ENCODE assay signal across 8 cellular contexts in genomic region chr1:68174173-68175113, GRCh38. TPM values are rescaled to one million over a fixed set of nuclear protein-coding genes. Genes with fewer than 3 reads are reported as not detected.
DNase-seq lines count a peak whose midpoint lies in the region; ATAC-seq and TF ChIP-seq lines count a peak whose summit lies in the region.

No MANE protein-coding gene starts in this region.

- DNase-seq in IMR-90 (peak; percentile 98), ascending aorta (ENCODE audit: low spot score in 2 of 2) (peak in 1 of 2 donors; percentile 86), iPS-NIHi7 (ENCODE audit: extremely low spot score) (peak; percentile 17), stomach (peak; percentile 76), OCI-M2 (lab: John Stamatoyannopoulos, UW; ENCODE audit: unreplicated experiment) (no peak)
- DNase-seq in activated naive CD4-positive, alpha-beta T cell treated with anti-CD3 and anti-CD28 coated beads for 36 hours, result no peak

- no peaks in the 10 kb centered on the region for H3K4me1 Mint-ChIP-seq in activated naive CD4-positive, alpha-beta T cell treated with anti-CD3 and anti-CD28 coated beads for 36 hours (ENCODE audit: low read depth)

- peak overlapping the region; percentile 59 for H4K5ac ChIP-seq in IMR-90 (ENCODE audit: low read depth, low read length)

- H2AK9ac ChIP-seq in IMR-90 (replicated peaks; ENCODE audit: low read depth, low read length, poor library complexity), result peak overlapping the region; percentile 70

- H2AK5ac ChIP-seq in IMR-90 (ENCODE audit: low read depth, low read length), result peak overlapping the region; percentile 98

- peak overlapping the region; percentile 37 for H2AFZ ChIP-seq in IMR-90 (replicated peaks; ENCODE audit: low read length, poor library complexity)

- POLR2A ChIA-PET in IMR-90 (lab: Charles Lee; ENCODE audit: unreplicated experiment), result interaction anchor here (0.7 to 1.4 kb wide), 2 partner anchors 57 to 336 kb away, joined by 3 read pairs; partner anchors contain the start of gene WLS

- H3K27me3 ChIP-seq in IMR-90 (ENCODE audit: control insufficient read depth, insufficient read depth, low read length) (no peaks in the 10 kb centered on the region), ascending aorta (no peaks in the 10 kb centered on the region), stomach (no peaks in the 10 kb centered on the region)

- BruUV-seq in IMR-90 (replicated peaks; lab: Mats Ljungman, UMichigan), result no TSS peak

- H3K36me3 ChIP-seq in IMR-90 (ENCODE audit: control insufficient read depth, insufficient read depth, low read length), result peaks cover 2% of the 10 kb centered on the region; the same call in 1 of the 2 replicates
- H3K36me3 ChIP-seq in ascending aorta, result no peaks in the 10 kb centered on the region
- H3K36me3 ChIP-seq in stomach, result no peaks in the 10 kb centered on the region

- H3K27ac ChIP-seq in IMR-90 (ENCODE audit: insufficient read depth, low read length), result peak overlapping the region; percentile 82
- H3K27ac ChIP-seq in ascending aorta, result peak overlapping the region; percentile 58 to 66
- peak overlapping the region; percentile 66 to 87 (median 82) for H3K27ac ChIP-seq in stomach

- CTCF ChIA-PET in IMR-90 (lab: Yijun Ruan, JAX), result interaction anchor here (0.6 to 1.6 kb wide), 5 partner anchors 26 to 171 kb away, joined by 3 to 4 read pairs (median 3); no protein-coding TSS in a partner anchor
- CTCF ChIA-PET in activated naive CD4-positive, alpha-beta T cell treated with anti-CD3 and anti-CD28 coated beads for 36 hours (lab: Charles Lee), result no interaction called here

- H3K27me3 Mint-ChIP-seq in activated naive CD4-positive, alpha-beta T cell treated with anti-CD3 and anti-CD28 coated beads for 36 hours (ENCODE audit: low read depth), result no peaks in the 10 kb centered on the region

- TF ChIP-seq EP300 in stomach (IDR thresholded peaks at IDR 0.05), result no peak

- dilution Hi-C loops in IMR-90 (cut with HindIII; ENCODE audit: low sequenced_read_pairs, unreplicated experiment), result no loop called here

- no peaks in the 10 kb centered on the region for H3K9me3 ChIP-seq in IMR-90 (ENCODE audit: control insufficient read depth, insufficient read depth, low read length)
- H3K9me3 ChIP-seq in ascending aorta, result no peaks in the 10 kb centered on the region
- H3K9me3 ChIP-seq in stomach, result no peaks in the 10 kb centered on the region

- peak overlapping the region; percentile 92 for H3K14ac ChIP-seq in IMR-90 (replicated peaks; ENCODE audit: low read depth, low read length)

- in situ Hi-C loops in IMR-90 (cut with MboI; ENCODE audit: low sequenced_read_pairs), result no loop called here

- peak overlapping the region; percentile 80; the same call in 1 of the 2 replicates for H3K23ac ChIP-seq in IMR-90 (ENCODE audit: low read depth, low read length)

- intact Hi-C loops in IMR-90 (cut with micrococcal nuclease), result loop anchor here (1.0 to 5.0 kb wide), 2 partner anchors 57 to 168 kb away; no protein-coding TSS in a partner anchor
- intact Hi-C loops in ascending aorta (cut with DNase I), result loop anchor here (1.0 to 5.0 kb wide), 3 partner anchors 32 to 57 kb away; no protein-coding TSS in a partner anchor
- intact Hi-C loops in stomach (cut with DNase I; ENCODE audit: low total_unique reads), result no loop called here
- intact Hi-C loops in activated naive CD4-positive, alpha-beta T cell treated with anti-CD3 and anti-CD28 coated beads for 36 hours (cut with micrococcal nuclease), result no loop called here

- TF ChIP-seq RAD21 in IMR-90 (IDR thresholded peaks at IDR 0.05; ENCODE audit: low read length), result no peak

- H3K4me1 ChIP-seq in IMR-90 (ENCODE audit: control insufficient read depth, insufficient read depth, low read length), result peaks cover 28% of the 10 kb centered on the region
- H3K4me1 ChIP-seq in ascending aorta, result peaks cover 5 to 47% of the 10 kb centered on the region in 2 donors
- peaks cover 40 to 69% (median 58%) of the 10 kb centered on the region in 4 donors for H3K4me1 ChIP-seq in stomach

- peaks cover 14% of the 10 kb centered on the region for H3K9me1 ChIP-seq in IMR-90 (ENCODE audit: insufficient read depth, low read length)

- peak overlapping the region; percentile 32 for H3K4me2 ChIP-seq in IMR-90 (ENCODE audit: low read depth, low read length)

- H3K9me3 Mint-ChIP-seq in activated naive CD4-positive, alpha-beta T cell treated with anti-CD3 and anti-CD28 coated beads for 36 hours, result no peaks in the 10 kb centered on the region

- 100% methylated on average over 1 of the region's 12 CpGs; no CpG with 5 or more reads in 1 of the 2 experiments for WGBS in IMR-90 (ENCODE audit: extremely low coverage in 2 of 2, insufficient read length in 1 of 2), 2 experiments
- WGBS in stomach, 5 donors, result 44 to 48% (median 46%) methylated on average over 12 of the region's 12 CpGs

- H2BK5ac ChIP-seq in IMR-90 (ENCODE audit: low read depth, low read length, poor library complexity, severe bottlenecking), result peak overlapping the region; percentile 97

- H4K91ac ChIP-seq in IMR-90 (ENCODE audit: insufficient read depth, low read depth, low read length), result peak overlapping the region; percentile 92

- no peak for TF ChIP-seq POLR2A in IMR-90 (IDR thresholded peaks at IDR 0.05; ENCODE audit: low read depth, low read length)
- no peak for TF ChIP-seq POLR2A in stomach (IDR thresholded peaks at IDR 0.05)

- ATAC-seq in IMR-90 (ENCODE audit: low read depth) (peak; percentile 77), GM18867 (IDR thresholded peaks at IDR 0.05; ENCODE audit: unreplicated experiment) (no peak), GM21515 (IDR thresholded peaks at IDR 0.05; ENCODE audit: unreplicated experiment) (no peak)

- no peak overlapping the region for H3K27ac Mint-ChIP-seq in activated naive CD4-positive, alpha-beta T cell treated with anti-CD3 and anti-CD28 coated beads for 36 hours

- H3K4me3 Mint-ChIP-seq in activated naive CD4-positive, alpha-beta T cell treated with anti-CD3 and anti-CD28 coated beads for 36 hours, result no peak overlapping the region

- H3K4me3 ChIP-seq in IMR-90 (ENCODE audit: insufficient read depth, low read depth, low read length) (no peak overlapping the region), ascending aorta (peak overlapping the region; percentile 23 to 28), stomach (peak overlapping the region in 2 of 4 donors; percentile 6 to 23)

- no peaks in the 10 kb centered on the region for H3K36me3 Mint-ChIP-seq in activated naive CD4-positive, alpha-beta T cell treated with anti-CD3 and anti-CD28 coated beads for 36 hours (ENCODE audit: low read depth)

- peak overlapping the region; percentile 90 for H2BK120ac ChIP-seq in IMR-90 (ENCODE audit: low read depth, low read length)

- H3K9ac ChIP-seq in IMR-90 (ENCODE audit: low read depth, low read length), result no peak overlapping the region

- peaks cover 35 to 56% of the 10 kb centered on the region in 2 experiments for H3K79me1 ChIP-seq in IMR-90 (ENCODE audit: low read depth in 1 of 2, low read length in 2 of 2)

- peak overlapping the region; percentile 90 for H3K4ac ChIP-seq in IMR-90 (ENCODE audit: low read depth, low read length)

- peak overlapping the region; percentile 60 for H3K56ac ChIP-seq in IMR-90 (ENCODE audit: extremely low read depth, insufficient read depth, low read length)

- peak overlapping the region; percentile 59 to 91 for H4K8ac ChIP-seq in IMR-90 (ENCODE audit: low read depth in 2 of 2, low read length in 2 of 2)

- TF ChIP-seq CTCF in IMR-90 (conservative IDR thresholded peaks at IDR 0.05; ENCODE audit: low read depth, low read length), result no peak
- no peak for TF ChIP-seq CTCF in ascending aorta (IDR thresholded peaks at IDR 0.05)
- no peak for TF ChIP-seq CTCF in stomach (IDR thresholded peaks at IDR 0.05)

- peak overlapping the region; percentile 94 for H2BK20ac ChIP-seq in IMR-90 (ENCODE audit: low read depth, low read length)

- peak overlapping the region; percentile 94 for H3K18ac ChIP-seq in IMR-90 (ENCODE audit: low read depth, low read length)

- H4K20me1 ChIP-seq in IMR-90 (ENCODE audit: insufficient read depth, low read length), result peaks cover 5% of the 10 kb centered on the region; the same call in 1 of the 2 replicates

- peak overlapping the region; percentile 77 for H2BK15ac ChIP-seq in IMR-90 (ENCODE audit: low read depth, low read length)

TF ChIP-seq in IMR-90, 13 proteins besides CTCF, POLR2A, EP300 and RAD21 (continues in another document):
- TF ChIP-seq BHLHE40 (IDR thresholded peaks at IDR 0.05; ENCODE audit: low read depth, low read length) (peak; percentile 50; the same call in 1 of the 2 replicates), MAFK (IDR thresholded peaks at IDR 0.05; ENCODE audit: low read depth, low read length) (peak; percentile 41), USF2 (IDR thresholded peaks at IDR 0.05; ENCODE audit: low read depth, low read length) (no peak), CHD1 (IDR thresholded peaks at IDR 0.05; ENCODE audit: low read depth, low read length) (no peak), RCOR1 (IDR thresholded peaks at IDR 0.05; ENCODE audit: insufficient replicate concordance, low read length) (peak; percentile 99), CEBPB (IDR thresholded peaks at IDR 0.05; ENCODE audit: low read depth, low read length) (peak; percentile 72), RFX5 (IDR thresholded peaks at IDR 0.05; ENCODE audit: low read depth, low read length) (no peak), FOS (IDR thresholded peaks at IDR 0.05; ENCODE audit: low read depth, low read length) (peak; percentile 89), NFE2L2 (IDR thresholded peaks at IDR 0.05; ENCODE audit: low read depth, low read length) (peak; percentile 76; the same call in 1 of the 2 replicates), SMC3 (IDR thresholded peaks at IDR 0.05; ENCODE audit: low read depth, low read length) (peak; percentile 20; the same call in 1 of the 2 replicates), MAZ (IDR thresholded peaks at IDR 0.05; ENCODE audit: borderline replicate concordance, low read depth, low read length) (0 out of 2 replicates have a peak, but pooled peaks have one; percentile 24)

RNA-seq across cellular contexts. Expression of gene WLS, which starts 57.9 kb away (rescaled TPM):
- total RNA-seq in IMR-90 (2012; rRNA removed) (139 and 157 TPM in 2 replicates), ascending aorta (29.9 TPM), stomach (100 to 1,000 TPM in 2 of 5 donors, 10 to 100 TPM in 3; 56.2 to 194 (median 92.2) TPM)
- polyA plus RNA-seq in IMR-90 (2012; rRNA removed) (105 and 152 TPM in 2 replicates), stomach (10 to 100 TPM; 17.9 to 50.8 (median 37.9) TPM)
- 50.8 and 60.3 TPM in 2 replicates for polyA plus RNA-seq in IMR-90 (2012; cell fraction: cytosol; rRNA removed)
- polyA plus RNA-seq in IMR-90 (2012; cell fraction: nucleus; rRNA removed; ENCODE audit: low replicate concordance), result 47.7 and 165 TPM in 2 replicates
- not detected for total RNA-seq in activated naive CD4-positive, alpha-beta T cell treated with anti-CD3 and anti-CD28 coated beads for 36 hours

Comparison
In these comparisons a context has a peak if more than half of its experiments do, and no peak if none do; other contexts are left out.
1. DNase-seq: peak in IMR-90 (single experiment), iPS-NIHi7 (single experiment) and stomach (single experiment); none in OCI-M2 (single experiment) and activated naive CD4-positive, alpha-beta T cell treated with anti-CD3 and anti-CD28 coated beads for 36 hours (single experiment).
2. RNA of gene WLS, which starts 57.9 kb away (total RNA-seq): 139 to 157 TPM in IMR-90, 56.2 to 194 TPM in stomach and 29.9 TPM in ascending aorta (single experiment); not detected in activated naive CD4-positive, alpha-beta T cell treated with anti-CD3 and anti-CD28 coated beads for 36 hours; every median in the first group is over 10 times any median in the second.
3. intact Hi-C loops: an anchor here in IMR-90 (1.0 to 5.0 kb wide) and ascending aorta (1.0 to 5.0 kb wide); none called in stomach and activated naive CD4-positive, alpha-beta T cell treated with anti-CD3 and anti-CD28 coated beads for 36 hours.
4. Peak in every context shown above with its lines, with median percentiles within 50 percentile points of each other: H3K27ac ChIP-seq.